Comparison of ENCODE assay signal across 11 cellular contexts in the genomic region with DNA sequence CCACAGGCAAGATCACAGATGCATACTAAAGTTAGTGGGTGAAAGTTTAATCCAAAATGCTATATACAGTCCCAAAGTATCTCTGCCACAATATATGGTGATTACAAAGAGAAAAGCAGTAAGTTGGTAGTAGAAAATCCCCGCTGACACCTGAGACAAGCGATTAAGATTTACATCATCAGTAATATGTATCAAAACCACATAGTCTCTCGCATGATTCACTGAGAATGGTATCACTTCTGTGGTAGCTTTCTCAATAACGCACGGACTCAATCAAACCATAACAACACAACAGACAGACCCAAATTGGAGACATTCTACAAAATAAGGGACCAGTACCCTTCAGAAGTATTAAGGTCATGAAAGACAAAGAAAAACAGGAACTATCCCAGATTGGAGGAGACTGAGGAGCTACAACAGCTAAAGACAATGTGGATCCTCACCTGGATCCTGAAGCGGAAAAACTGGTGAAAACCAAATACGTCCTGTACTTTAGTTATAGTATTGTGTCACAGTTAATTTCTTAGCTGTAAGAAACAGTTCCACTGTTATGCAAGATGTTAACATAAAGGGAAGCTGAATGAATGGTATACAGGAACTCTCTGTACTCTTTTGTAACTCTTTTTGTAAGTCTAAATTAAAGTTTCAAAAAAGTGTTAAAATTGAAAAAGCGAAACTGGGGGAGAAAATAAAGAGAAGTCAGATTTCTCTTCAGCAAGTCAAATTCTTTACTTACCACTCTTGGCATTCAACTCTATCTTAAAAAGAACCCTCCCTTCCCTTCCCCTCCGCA. TPM values are rescaled to one million over a fixed set of nuclear protein-coding genes. Genes with fewer than 3 reads are reported as not detected.
A peak's percentile ranks its signal among the peaks of the same experiment; 100 is the strongest.
DNase-seq lines count a peak whose midpoint lies in the region; ATAC-seq and TF ChIP-seq lines count a peak whose summit lies in the region.
"Had no signal": no experiment of that assay in that cellular context is flagged by ENCODE, and none has a peak within 500 bp of the region (broad histone marks: within the 10 kb centered on the region; RNA-seq: fewer than 3 reads in every experiment).

No MANE protein-coding gene starts in this region.

- H3K4me1 ChIP-seq in OCI-LY1 (ENCODE audit: insufficient read depth, low read length, severe bottlenecking) = peaks cover 16% of the 10 kb centered on the region
- H3K4me1 ChIP-seq: prostate gland had no signal

- no peaks in the 10 kb centered on the region for H3K79me2 ChIP-seq in OCI-LY1 (ENCODE audit: insufficient read depth, low read length)

- no peaks in the 10 kb centered on the region for H3K9me2 ChIP-seq in OCI-LY1 (ENCODE audit: low read depth, low read length)

- H2AFZ ChIP-seq in OCI-LY1 (ENCODE audit: low read length) = no peak overlapping the region

- POLR2A ChIA-PET in activated CD4-positive, alpha-beta T cell treated with anti-CD3 and anti-CD28 coated beads for 36 hours (lab: Charles Lee) = no interaction called here

- H3K9me3 Mint-ChIP-seq in activated CD4-positive, alpha-beta T cell treated with anti-CD3 and anti-CD28 coated beads for 36 hours (ENCODE audit: low read depth) = no peaks in the 10 kb centered on the region
- H3K9me3 Mint-ChIP-seq in stimulated activated effector memory CD8-positive, alpha-beta T cell treated with anti-CD3 and anti-CD28 coated beads, Interleukin-12 subunit alpha, Interleukin-12 subunit beta, amount 100 ng/mL, for 72 hours = no peaks in the 10 kb centered on the region

- H3K9ac ChIP-seq in OCI-LY1 (ENCODE audit: low read length) = 0 out of 2 replicates have a peak overlapping the region, but pooled peaks have one; percentile 15

- H3K27ac ChIP-seq in OCI-LY1 (ENCODE audit: low read depth, low read length, poor library complexity, severe bottlenecking) = peak overlapping the region; percentile 52
- H3K27ac ChIP-seq: prostate gland had no signal

- peak; percentile 93 for ATAC-seq in activated CD4-positive, alpha-beta T cell treated with anti-CD3 and anti-CD28 coated beads for 36 hours
- ATAC-seq in stimulated activated effector memory CD8-positive, alpha-beta T cell treated with anti-CD3 and anti-CD28 coated beads, Interleukin-12 subunit alpha, Interleukin-12 subunit beta, amount 100 ng/mL, for 72 hours = peak; percentile 93
- ATAC-seq in GM18517 (IDR thresholded peaks at IDR 0.05; ENCODE audit: unreplicated experiment) = no peak
- no peak for ATAC-seq in GM21576 (IDR thresholded peaks at IDR 0.05; ENCODE audit: unreplicated experiment)
- no peak for ATAC-seq in HG03460 (IDR thresholded peaks at IDR 0.05; ENCODE audit: unreplicated experiment)
- ATAC-seq: Panc1 had no signal

- DNase-seq in activated CD4-positive, alpha-beta T cell treated with anti-CD3 and anti-CD28 coated beads for 36 hours = no peak
- DNase-seq in activated CD4-positive, alpha-beta T cell treated with anti-CD3 and anti-CD28 coated beads, Interleukin-2, amount 50 U/mL, for 48 hours = no peak
- DNase-seq in epithelial cell of esophagus (ENCODE audit: low read depth) = peak; percentile 58
- DNase-seq in stimulated activated effector memory CD8-positive, alpha-beta T cell treated with anti-CD3 and anti-CD28 coated beads, Interleukin-12 subunit alpha, Interleukin-12 subunit beta, amount 100 ng/mL, for 72 hours (ENCODE audit: low spot score in 2 of 2) = no peak
- DNase-seq: NCI-H1092 had no signal

- H3K27ac Mint-ChIP-seq in activated CD4-positive, alpha-beta T cell treated with anti-CD3 and anti-CD28 coated beads for 36 hours = peak overlapping the region; percentile 63
- H3K27ac Mint-ChIP-seq in stimulated activated effector memory CD8-positive, alpha-beta T cell treated with anti-CD3 and anti-CD28 coated beads, Interleukin-12 subunit alpha, Interleukin-12 subunit beta, amount 100 ng/mL, for 72 hours = peak overlapping the region; percentile 3

- TF ChIP-seq CTCF in OCI-LY1 (IDR thresholded peaks at IDR 0.05; ENCODE audit: low read length) (no peak), epithelial cell of esophagus (IDR thresholded peaks at IDR 0.05; ENCODE audit: insufficient read depth, low read depth, low read length, missing control alignments) (no peak)

- peaks cover 20% of the 10 kb centered on the region for H3K36me3 Mint-ChIP-seq in activated CD4-positive, alpha-beta T cell treated with anti-CD3 and anti-CD28 coated beads for 36 hours (ENCODE audit: low read depth)
- peaks cover 75% of the 10 kb centered on the region for H3K36me3 Mint-ChIP-seq in stimulated activated effector memory CD8-positive, alpha-beta T cell treated with anti-CD3 and anti-CD28 coated beads, Interleukin-12 subunit alpha, Interleukin-12 subunit beta, amount 100 ng/mL, for 72 hours

- H3K4me3 Mint-ChIP-seq in activated CD4-positive, alpha-beta T cell treated with anti-CD3 and anti-CD28 coated beads for 36 hours = no peak overlapping the region
- no peak overlapping the region for H3K4me3 Mint-ChIP-seq in stimulated activated effector memory CD8-positive, alpha-beta T cell treated with anti-CD3 and anti-CD28 coated beads, Interleukin-12 subunit alpha, Interleukin-12 subunit beta, amount 100 ng/mL, for 72 hours

- intact Hi-C loops in activated CD4-positive, alpha-beta T cell treated with anti-CD3 and anti-CD28 coated beads for 36 hours (cut with DNase I, micrococcal nuclease) = no loop called here

- no peak overlapping the region for H3K4me2 ChIP-seq in OCI-LY1 (ENCODE audit: low read length)

- peaks cover 59% of the 10 kb centered on the region for H3K36me3 ChIP-seq in OCI-LY1 (ENCODE audit: insufficient read depth, low read length)
- H3K36me3 ChIP-seq: prostate gland had no signal

- H3F3A ChIP-seq in OCI-LY1 (ENCODE audit: insufficient read depth, low read length) = no peaks in the 10 kb centered on the region

- H3K27me3 Mint-ChIP-seq in activated CD4-positive, alpha-beta T cell treated with anti-CD3 and anti-CD28 coated beads for 36 hours = no peaks in the 10 kb centered on the region

- H3K4me3 ChIP-seq in OCI-LY1 (ENCODE audit: low read depth, low read length, poor library complexity, severe bottlenecking) (no peak overlapping the region), epithelial cell of esophagus (ENCODE audit: low read length) (no peak overlapping the region)
- H3K4me3 ChIP-seq: prostate gland had no signal

- H4K20me1 ChIP-seq in OCI-LY1 (ENCODE audit: insufficient read depth, low read length) = no peaks in the 10 kb centered on the region

- H3K27me3 ChIP-seq in OCI-LY1 (ENCODE audit: insufficient read depth, low read length) = no peaks in the 10 kb centered on the region

- CTCF ChIA-PET in activated CD4-positive, alpha-beta T cell treated with anti-CD3 and anti-CD28 coated beads for 36 hours (lab: Charles Lee) = interaction anchor here (0.8 to 1.2 kb wide), 3 partner anchors 15 to 20 kb away, joined by 3 to 5 read pairs (median 3); no protein-coding TSS in a partner anchor

- H3K4me1 Mint-ChIP-seq in activated CD4-positive, alpha-beta T cell treated with anti-CD3 and anti-CD28 coated beads for 36 hours = peaks cover 14% of the 10 kb centered on the region
- peaks cover 8% of the 10 kb centered on the region for H3K4me1 Mint-ChIP-seq in stimulated activated effector memory CD8-positive, alpha-beta T cell treated with anti-CD3 and anti-CD28 coated beads, Interleukin-12 subunit alpha, Interleukin-12 subunit beta, amount 100 ng/mL, for 72 hours

- no peaks in the 10 kb centered on the region for H3K9me3 ChIP-seq in OCI-LY1 (ENCODE audit: low read length)
- H3K9me3 ChIP-seq: prostate gland had no signal

RNA-seq across cellular contexts. Expression of a gene that starts 51.0 kb away (rescaled TPM):
- total RNA-seq in activated CD4-positive, alpha-beta T cell treated with anti-CD3 and anti-CD28 coated beads for 36 hours = 10 to 100 TPM; 16.8 to 24.6 TPM

Comparison
In these comparisons a context has a peak if more than half of its experiments do, and no peak if none do; other contexts are left out.
1. ATAC-seq: peak in activated CD4-positive, alpha-beta T cell treated with anti-CD3 and anti-CD28 coated beads for 36 hours (single experiment) and stimulated activated effector memory CD8-positive, alpha-beta T cell treated with anti-CD3 and anti-CD28 coated beads, Interleukin-12 subunit alpha, Interleukin-12 subunit beta, amount 100 ng/mL, for 72 hours (single experiment); none in GM18517 (single experiment), GM21576 (single experiment) and HG03460 (single experiment).